1 cellular context compared by ENCODE assay signal in genomic region chr13:44574466-44574855, GRCh38.
TF ChIP-seq lines count a peak whose summit lies in the region.

No MANE protein-coding gene starts in this region.

TF ChIP-seq in GM12878, 131 proteins besides CTCF, POLR2A, EP300 and RAD21 (continued from another document):
- TF ChIP-seq E2F8 (IDR thresholded peaks at IDR 0.05; ENCODE audit: low read depth, partially characterized antibody) (no peak), USF1 (IDR thresholded peaks at IDR 0.05; ENCODE audit: borderline replicate concordance, extremely low read length, insufficient read depth, low read depth, low read length) (no peak), STAT3 (IDR thresholded peaks at IDR 0.05; ENCODE audit: low read depth, low read length) (no peak), ZSCAN29 (IDR thresholded peaks at IDR 0.05) (no peak), KLF5 (IDR thresholded peaks at IDR 0.05; ENCODE audit: partially characterized antibody) (no peak), SKIL (IDR thresholded peaks at IDR 0.05; ENCODE audit: low read depth, poor library complexity, severe bottlenecking) (no peak), ATF3 (IDR thresholded peaks at IDR 0.05; ENCODE audit: borderline replicate concordance, extremely low read depth, low read depth, low read length) (no peak), SREBF1 (IDR thresholded peaks at IDR 0.05; ENCODE audit: low read length) (no peak), TCF7 (IDR thresholded peaks at IDR 0.05; ENCODE audit: borderline replicate concordance) (no peak), ZNF207 (IDR thresholded peaks at IDR 0.05; ENCODE audit: borderline replicate concordance) (no peak), STAT1 (conservative IDR thresholded peaks at IDR 0.05) (no peak), CUX1 (IDR thresholded peaks at IDR 0.05; ENCODE audit: insufficient replicate concordance, low read depth, low read length) (no peak), PML (IDR thresholded peaks at IDR 0.05; ENCODE audit: low read length) (no peak)
TF ChIP-seq in GM12878: peak in this region for 0.
